Comparison of ENCODE assay signal across 22 cellular contexts in genomic region chr13:24529478-24529877, GRCh38. TPM values are rescaled to one million over a fixed set of nuclear protein-coding genes. Genes with fewer than 3 reads are reported as not detected.
A peak's percentile ranks its signal among the peaks of the same experiment; 100 is the strongest.
DNase-seq lines count a peak whose midpoint lies in the region; ATAC-seq and TF ChIP-seq lines count a peak whose summit lies in the region.
"Had no signal": no experiment of that assay in that cellular context is flagged by ENCODE, and none has a peak within 500 bp of the region (broad histone marks: within the 10 kb centered on the region; RNA-seq: fewer than 3 reads in every experiment).

No MANE protein-coding gene starts in this region.

- H3K14ac ChIP-seq in H9 (ENCODE audit: insufficient read depth, low read length), result no peak overlapping the region

- no peak overlapping the region for H2BK12ac ChIP-seq in H9 (ENCODE audit: insufficient read length, low read depth, low read length)

- no peak overlapping the region for H3K56ac ChIP-seq in H9 (ENCODE audit: insufficient read length, low read depth, low read length)

- H3K79me1 ChIP-seq in H9 (ENCODE audit: insufficient read depth, low read depth, low read length, poor library complexity, severe bottlenecking), result no peaks in the 10 kb centered on the region

- H2BK120ac ChIP-seq in H9 (ENCODE audit: low read depth, low read length, poor library complexity, severe bottlenecking), result no peak overlapping the region

- H3K27ac Mint-ChIP-seq in H9, result peak overlapping the region in 2 of 3 experiments; percentile 34 to 82; a peak in 2 of 7 replicates
- H3K27ac Mint-ChIP-seq: CD14-positive monocyte; CD4-positive, alpha-beta T cell; CD8-positive, alpha-beta memory T cell had no signal

- H3K9ac ChIP-seq in H9 (ENCODE audit: extremely low read depth, insufficient read length, low read length), result no peak overlapping the region
- H3K9ac ChIP-seq in Karpas-422 (ENCODE audit: low read length), result no peak overlapping the region
- no peak overlapping the region for H3K9ac ChIP-seq in iPS-18a (ENCODE audit: low read length)
- H3K9ac ChIP-seq: BLaER1 treated with 17β-estradiol and CSF1 and Interleukin-3, amounts not matched to agents 10 nM and 100 nM had no signal

- no peaks in the 10 kb centered on the region for H3K36me3 ChIP-seq in Karpas-422 (ENCODE audit: insufficient read depth, low read length)
- H3K36me3 ChIP-seq in iPS-18a (ENCODE audit: control insufficient read depth, low read depth, low read length), result no peaks in the 10 kb centered on the region
- H3K36me3 ChIP-seq in aorta (ENCODE audit: control insufficient read depth in 1 of 2, insufficient read depth in 2 of 2, low read length in 1 of 2), result no peaks in the 10 kb centered on the region
- H3K36me3 ChIP-seq: BE2C; BLaER1 treated with 17β-estradiol and CSF1 and Interleukin-3, amounts not matched to agents 10 nM and 100 nM had no signal

- no peak overlapping the region for H2AFZ ChIP-seq in H9 (ENCODE audit: low read length)
- H2AFZ ChIP-seq in Karpas-422 (ENCODE audit: low read length), result no peak overlapping the region

- H3K79me2 ChIP-seq in H9 (ENCODE audit: insufficient read depth, low read length) (no peaks in the 10 kb centered on the region), Karpas-422 (ENCODE audit: low read length) (no peaks in the 10 kb centered on the region)

- H3K4me3 Mint-ChIP-seq in H9, result no peak overlapping the region
- H3K4me3 Mint-ChIP-seq: CD14-positive monocyte; CD4-positive, alpha-beta T cell; CD8-positive, alpha-beta memory T cell had no signal

- H3K27me3 ChIP-seq in H9 (ENCODE audit: insufficient read depth, low read length), result no peaks in the 10 kb centered on the region
- H3K27me3 ChIP-seq in Karpas-422 (ENCODE audit: low read length), result no peaks in the 10 kb centered on the region
- no peaks in the 10 kb centered on the region for H3K27me3 ChIP-seq in iPS-18a (ENCODE audit: control insufficient read depth, insufficient read depth, low read length)
- H3K27me3 ChIP-seq in aorta (ENCODE audit: control insufficient read depth in 1 of 2, insufficient read depth in 2 of 2, low read length in 1 of 2), result no peaks in the 10 kb centered on the region
- H3K27me3 ChIP-seq: BE2C; BLaER1 treated with 17β-estradiol and CSF1 and Interleukin-3, amounts not matched to agents 10 nM and 100 nM had no signal

- no peak overlapping the region for H2BK5ac ChIP-seq in H9 (ENCODE audit: insufficient read length, low read length)

- H3K4me1 Mint-ChIP-seq in H9, result peaks cover 12 to 22% of the 10 kb centered on the region in 2 experiments
- H3K4me1 Mint-ChIP-seq: CD14-positive monocyte; CD8-positive, alpha-beta memory T cell had no signal

- H3K27ac ChIP-seq in H9 (ENCODE audit: insufficient read length, low read depth, low read length) (no peak overlapping the region), Karpas-422 (ENCODE audit: low read length) (no peak overlapping the region), iPS-18a (ENCODE audit: low read length) (peak overlapping the region; percentile 19), aorta (ENCODE audit: low read depth in 1 of 2, low read length in 2 of 2) (no peak overlapping the region)
- H3K27ac ChIP-seq: A549; BLaER1 treated with 17β-estradiol and CSF1 and Interleukin-3, amounts not matched to agents 10 nM and 100 nM had no signal

- no CpG with 5 or more reads among the region's 1 CpG for WGBS in H9 (ENCODE audit: extremely low coverage, insufficient read length, low lambda C conversion rate)
- 64 to 74% methylated on average over 1 of the region's 1 CpG for WGBS in aorta, 2 donors

- no peak overlapping the region for H2BK20ac ChIP-seq in H9 (ENCODE audit: low read depth, low read length, poor library complexity, severe bottlenecking)

- H3K4me1 ChIP-seq in H9 (ENCODE audit: insufficient read depth, low read length) (peaks cover 8% of the 10 kb centered on the region; the same call in 1 of the 2 replicates), Karpas-422 (ENCODE audit: low read length) (no peaks in the 10 kb centered on the region), iPS-18a (ENCODE audit: control insufficient read depth, low read depth, low read length) (peaks cover 17% of the 10 kb centered on the region), aorta (ENCODE audit: control insufficient read depth in 1 of 2, insufficient read depth in 2 of 2, low read length in 2 of 2) (no peaks in the 10 kb centered on the region)
- H3K4me1 ChIP-seq: A549; BE2C; BLaER1 treated with 17β-estradiol and CSF1 and Interleukin-3, amounts not matched to agents 10 nM and 100 nM had no signal

- no peak overlapping the region for H3K23ac ChIP-seq in H9 (ENCODE audit: insufficient read length, low read depth, low read length)

- peaks cover 0 to 2% of the 10 kb centered on the region in 2 experiments; a peak in 3 of 5 replicates for H3K9me3 Mint-ChIP-seq in H9
- H3K9me3 Mint-ChIP-seq: CD14-positive monocyte; CD4-positive, alpha-beta T cell; CD8-positive, alpha-beta memory T cell had no signal

- TF ChIP-seq CTCF in H9 (conservative IDR thresholded peaks at IDR 0.05), result no peak

- no peak overlapping the region for H3K4me3 ChIP-seq in Karpas-422 (ENCODE audit: low read length)
- H3K4me3 ChIP-seq in iPS-18a (ENCODE audit: low read length), result peak overlapping the region; percentile 22
- H3K4me3 ChIP-seq in aorta (ENCODE audit: low read length in 2 of 2), result no peak overlapping the region
- H3K4me3 ChIP-seq: A549; BLaER1 treated with 17β-estradiol and CSF1 and Interleukin-3, amounts not matched to agents 10 nM and 100 nM; GM12878 had no signal

- H3K36me3 Mint-ChIP-seq in H9 (ENCODE audit: insufficient read depth in 1 of 3, low read depth in 3 of 3), result peaks cover 0 to 5% (median 0%) of the 10 kb centered on the region in 3 experiments; a peak in 1 of 7 replicates
- H3K36me3 Mint-ChIP-seq: CD14-positive monocyte had no signal

- H3K27me3 Mint-ChIP-seq in H9 (ENCODE audit: low read depth), result no peaks in the 10 kb centered on the region

- no peaks in the 10 kb centered on the region for H3K9me2 ChIP-seq in Karpas-422 (replicated peaks; ENCODE audit: insufficient read depth, low read length)

- H4K91ac ChIP-seq in H9 (ENCODE audit: insufficient read length, low read depth, low read length), result peak overlapping the region; percentile 22

- H3K4me2 ChIP-seq in H9 (ENCODE audit: insufficient read depth, insufficient read length, low read length) (peak overlapping the region; percentile 14), Karpas-422 (ENCODE audit: low read depth, low read length, poor library complexity, severe bottlenecking) (no peak overlapping the region)
- H3K4me2 ChIP-seq: A549; BLaER1 treated with 17β-estradiol and CSF1 and Interleukin-3, amounts not matched to agents 10 nM and 100 nM had no signal

- H3K4ac ChIP-seq in H9 (ENCODE audit: low read depth, low read length), result no peak overlapping the region

- H4K8ac ChIP-seq in H9 (replicated peaks; ENCODE audit: insufficient read length, low read depth, low read length), result no peak overlapping the region

- no peak overlapping the region for H3T11ph ChIP-seq in H9 (ENCODE audit: low read length)

- no peak overlapping the region for H4K5ac ChIP-seq in H9 (ENCODE audit: insufficient read length, low read depth, low read length)

- H2AK5ac ChIP-seq in H9 (ENCODE audit: insufficient read length, low read length), result no peak overlapping the region

- H4K20me1 ChIP-seq in H9 (ENCODE audit: control insufficient read depth, insufficient read depth, insufficient read length) (no peaks in the 10 kb centered on the region), Karpas-422 (ENCODE audit: insufficient read depth, low read depth, low read length) (no peaks in the 10 kb centered on the region)
- H4K20me1 ChIP-seq: BLaER1 treated with 17β-estradiol and CSF1 and Interleukin-3, amounts not matched to agents 10 nM and 100 nM had no signal

- ATAC-seq in aorta (ENCODE audit: low FRiP score), result no peak
- ATAC-seq: A549, GM12878, HCT116 had no signal

- no peak overlapping the region for H3K18ac ChIP-seq in H9 (ENCODE audit: insufficient read length, low read depth, low read length)

- DNase-seq in H9 (no peak), Karpas-422 (peak; percentile 25), aorta (no peak), SKM-1 treated with dmso at 0.1 percent for 144 hours (lab: John Stamatoyannopoulos, UW; ENCODE audit: unreplicated experiment) (no peak), NCI-H146 (lab: John Stamatoyannopoulos, UW) (no peak)
- DNase-seq: 8988T; ACHN; AML-193; BE2C; CD4-positive, alpha-beta T cell; CD8-positive, alpha-beta memory T cell; DMS 273 treated with DMSO at 0.1 percent for 48 hours; DMS79; EL; GDM1; GOT3 had no signal

- H3K23me2 ChIP-seq in H9 (ENCODE audit: insufficient read length, low read depth, low read length, poor library complexity, severe bottlenecking), result no peaks in the 10 kb centered on the region

- no peaks in the 10 kb centered on the region for H3K9me3 ChIP-seq in H9 (ENCODE audit: control insufficient read depth, low read depth, low read length)
- H3K9me3 ChIP-seq in Karpas-422 (ENCODE audit: low read length), result no peaks in the 10 kb centered on the region
- H3K9me3 ChIP-seq in iPS-18a (ENCODE audit: control insufficient read depth, low read depth, low read length), result no peaks in the 10 kb centered on the region
- no peaks in the 10 kb centered on the region for H3K9me3 ChIP-seq in aorta (ENCODE audit: control insufficient read depth, low read length)
- H3K9me3 ChIP-seq: A549; BE2C; BLaER1 treated with 17β-estradiol and CSF1 and Interleukin-3, amounts not matched to agents 10 nM and 100 nM had no signal

- intact Hi-C loops in aorta (cut with DNase I), result no loop called here

- H2BK15ac ChIP-seq in H9 (ENCODE audit: low read depth, low read length), result no peak overlapping the region

RNA-seq across cellular contexts. Expression of gene PARP4, which starts 16.9 kb away (rescaled TPM):
- total RNA-seq in H9 (2021) (25.9 and 26.2 TPM in 2 replicates), aorta (10 to 100 TPM; 35.2 to 52.6 TPM)
- total RNA-seq in Karpas-422 (2014; rRNA removed; shearing (Covaris generic); ENCODE audit: low replicate concordance), result 23.1 and 33.0 TPM in 2 replicates
- 10 to 100 TPM; 12.4 to 13.1 TPM for polyA plus RNA-seq in aorta
